Comparison of ENCODE assay signal across 1 cellular context in genomic region chr1:167237000-167237399, GRCh38.
TF ChIP-seq lines count a peak whose summit lies in the region.

No MANE protein-coding gene starts in this region.

TF ChIP-seq in K562, 482 proteins besides CTCF, POLR2A, EP300 and RAD21 (continued from another document and continues in another):
- TF ChIP-seq SNIP1 (IDR thresholded peaks at IDR 0.05; ENCODE audit: low read depth) (no peak), NFE2L1 (tag; IDR thresholded peaks at IDR 0.05; ENCODE audit: borderline replicate concordance, low read depth) (no peak), YY1 (IDR thresholded peaks at IDR 0.05; ENCODE audit: borderline replicate concordance in 1 of 3, control insufficient read depth in 1 of 3, extremely low read depth in 1 of 3, insufficient read depth in 3 of 3, insufficient read length in 1 of 3, insufficient replicate concordance in 2 of 3, low read depth in 1 of 3, low read length in 2 of 3) (no peak), NFRKB (IDR thresholded peaks at IDR 0.05; ENCODE audit: low read depth) (no peak), EGR1 (conservative IDR thresholded peaks at IDR 0.05) (peak; percentile 55), HDAC2 (IDR thresholded peaks at IDR 0.05) (0 out of 2 replicates have a peak, but pooled peaks have one; percentile 55), MED1 (CRISPR knock-in tag; IDR thresholded peaks at IDR 0.05; ENCODE audit: borderline replicate concordance) (no peak), ERF (CRISPR knock-in tag; IDR thresholded peaks at IDR 0.05) (no peak), TAF7 (tag; IDR thresholded peaks at IDR 0.05) (peak; percentile 53; the same call in 1 of the 2 replicates), TEAD4 (IDR thresholded peaks at IDR 0.05; ENCODE audit: low read length) (peak; percentile 65), TEAD4 (CRISPR knock-in tag; IDR thresholded peaks at IDR 0.05; ENCODE audit: borderline replicate concordance) (no peak), ATF7 (IDR thresholded peaks at IDR 0.05) (0 out of 2 replicates have a peak, but pooled peaks have one; percentile 41), GABPA (tag; conservative IDR thresholded peaks at IDR 0.05; ENCODE audit: low read depth) (no peak), SIX5 (IDR thresholded peaks at IDR 0.05; ENCODE audit: borderline replicate concordance in 1 of 2, insufficient read depth in 1 of 2, low read depth in 1 of 2, low read length in 2 of 2) (no peak), CAMTA2 (CRISPR knock-in tag; conservative IDR thresholded peaks at IDR 0.05) (no peak), SPI1 (IDR thresholded peaks at IDR 0.05; ENCODE audit: borderline replicate concordance, low read depth, low read length) (no peak), LEF1 (IDR thresholded peaks at IDR 0.05) (peak; percentile 19; the same call in 1 of the 2 replicates), MLX (CRISPR knock-in tag; conservative IDR thresholded peaks at IDR 0.05) (no peak), EZH2 (IDR thresholded peaks at IDR 0.05; ENCODE audit: borderline replicate concordance, low read depth, low read length) (no peak), ZNF24 (IDR thresholded peaks at IDR 0.05) (no peak), ZNF277 (CRISPR knock-in tag; IDR thresholded peaks at IDR 0.05; ENCODE audit: borderline replicate concordance) (no peak), BCOR (IDR thresholded peaks at IDR 0.05) (no peak), ZNF347 (CRISPR knock-in tag; IDR thresholded peaks at IDR 0.05; ENCODE audit: low read depth) (no peak), GATAD2B (IDR thresholded peaks at IDR 0.05; ENCODE audit: borderline replicate concordance) (no peak), PKNOX1 (IDR thresholded peaks at IDR 0.05) (peak; percentile 84), ZNF740 (CRISPR knock-in tag; IDR thresholded peaks at IDR 0.05) (no peak), ZNF740 (tag; IDR thresholded peaks at IDR 0.05) (no peak), SMARCA4 (IDR thresholded peaks at IDR 0.05) (peak; percentile 71), KDM5B (IDR thresholded peaks at IDR 0.05; ENCODE audit: insufficient replicate concordance, low read depth, low read length) (no peak), GABPB2 (CRISPR knock-in tag; conservative IDR thresholded peaks at IDR 0.05) (no peak), MEIS2 (IDR thresholded peaks at IDR 0.05; ENCODE audit: partially characterized antibody) (peak; percentile 80), KLF6 (CRISPR knock-in tag; IDR thresholded peaks at IDR 0.05; ENCODE audit: borderline replicate concordance) (no peak), CREB1 (IDR thresholded peaks at IDR 0.05) (0 out of 2 replicates have a peak, but pooled peaks have one; percentile 44), CREB1 (CRISPR knock-in tag; IDR thresholded peaks at IDR 0.05) (no peak), HSF4 (CRISPR knock-in tag; IDR thresholded peaks at IDR 0.05; ENCODE audit: borderline replicate concordance) (no peak), TAF1 (IDR thresholded peaks at IDR 0.05; ENCODE audit: control insufficient read depth, extremely low read depth, insufficient read depth, low read length, severe bottlenecking) (no peak), STAG1 (CRISPR knock-in tag; IDR thresholded peaks at IDR 0.05; ENCODE audit: borderline replicate concordance) (no peak), TCF3 (CRISPR knock-in tag; IDR thresholded peaks at IDR 0.05) (peak; percentile 83), ZBED1 (IDR thresholded peaks at IDR 0.05) (no peak), ZSCAN29 (IDR thresholded peaks at IDR 0.05) (no peak), CTBP1 (IDR thresholded peaks at IDR 0.05; ENCODE audit: borderline replicate concordance) (peak; percentile 83; the same call in 1 of the 2 replicates), E2F6 (IDR thresholded peaks at IDR 0.05; ENCODE audit: borderline replicate concordance in 1 of 2, extremely low read depth in 1 of 2, insufficient read depth in 1 of 2, insufficient read length in 1 of 2, low read depth in 1 of 2, low read length in 1 of 2, poor library complexity in 1 of 2, severe bottlenecking in 1 of 2) (no peak), MXI1 (IDR thresholded peaks at IDR 0.05; ENCODE audit: low read depth, low read length) (no peak), NR3C1 (CRISPR knock-in tag; IDR thresholded peaks at IDR 0.05) (no peak), KDM1A (IDR thresholded peaks at IDR 0.05) (peak in 1 of 2 experiments; percentile 44; a peak in 1 of 4 replicates), ZNF316 (IDR thresholded peaks at IDR 0.05) (no peak), U2AF2 (optimal IDR thresholded peaks at IDR 0.05; ENCODE audit: low read depth, low read length) (no peak), BDP1 (IDR thresholded peaks at IDR 0.05; ENCODE audit: insufficient read depth, insufficient read length) (no peak), ZC3H11A (IDR thresholded peaks at IDR 0.05; ENCODE audit: low read depth, low read length) (no peak), FOSL1 (tag; conservative IDR thresholded peaks at IDR 0.05) (no peak), DPF2 (IDR thresholded peaks at IDR 0.05) (peak; percentile 86), CEBPB (tag; IDR thresholded peaks at IDR 0.05) (no peak), ID3 (CRISPR knock-in tag; IDR thresholded peaks at IDR 0.05) (no peak), ID3 (tag; IDR thresholded peaks at IDR 0.05) (no peak), KLF13 (tag; IDR thresholded peaks at IDR 0.05; ENCODE audit: borderline replicate concordance, low read depth) (no peak), JUND (IDR thresholded peaks at IDR 0.05; ENCODE audit: borderline replicate concordance, low read depth, low read length) (peak; percentile 29; the same call in 1 of the 2 replicates), JUND (tag; IDR thresholded peaks at IDR 0.05; ENCODE audit: borderline replicate concordance, low read depth, low read length) (no peak), MECOM (CRISPR knock-in tag; IDR thresholded peaks at IDR 0.05) (peak; percentile 87; the same call in 1 of the 2 replicates), ZBTB7A (IDR thresholded peaks at IDR 0.05; ENCODE audit: borderline replicate concordance, control insufficient read depth, low read depth, low read length) (no peak), ZC3H8 (IDR thresholded peaks at IDR 0.05) (no peak)
- TF ChIP-seq, protein P1, sequence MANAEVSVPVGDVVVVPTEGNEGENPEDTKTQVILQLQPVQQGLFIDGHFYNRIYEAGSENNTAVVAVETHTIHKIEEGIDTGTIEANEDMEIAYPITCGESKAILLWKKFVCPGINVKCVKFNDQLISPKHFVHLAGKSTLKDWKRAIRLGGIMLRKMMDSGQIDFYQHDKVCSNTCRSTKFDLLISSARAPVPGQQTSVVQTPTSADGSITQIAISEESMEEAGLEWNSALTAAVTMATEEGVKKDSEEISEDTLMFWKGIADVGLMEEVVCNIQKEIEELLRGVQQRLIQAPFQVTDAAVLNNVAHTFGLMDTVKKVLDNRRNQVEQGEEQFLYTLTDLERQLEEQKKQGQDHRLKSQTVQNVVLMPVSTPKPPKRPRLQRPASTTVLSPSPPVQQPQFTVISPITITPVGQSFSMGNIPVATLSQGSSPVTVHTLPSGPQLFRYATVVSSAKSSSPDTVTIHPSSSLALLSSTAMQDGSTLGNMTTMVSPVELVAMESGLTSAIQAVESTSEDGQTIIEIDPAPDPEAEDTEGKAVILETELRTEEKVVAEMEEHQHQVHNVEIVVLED (CRISPR knock-in tag; IDR thresholded peaks at IDR 0.05), result no peak
- TF ChIP-seq, protein P2, sequence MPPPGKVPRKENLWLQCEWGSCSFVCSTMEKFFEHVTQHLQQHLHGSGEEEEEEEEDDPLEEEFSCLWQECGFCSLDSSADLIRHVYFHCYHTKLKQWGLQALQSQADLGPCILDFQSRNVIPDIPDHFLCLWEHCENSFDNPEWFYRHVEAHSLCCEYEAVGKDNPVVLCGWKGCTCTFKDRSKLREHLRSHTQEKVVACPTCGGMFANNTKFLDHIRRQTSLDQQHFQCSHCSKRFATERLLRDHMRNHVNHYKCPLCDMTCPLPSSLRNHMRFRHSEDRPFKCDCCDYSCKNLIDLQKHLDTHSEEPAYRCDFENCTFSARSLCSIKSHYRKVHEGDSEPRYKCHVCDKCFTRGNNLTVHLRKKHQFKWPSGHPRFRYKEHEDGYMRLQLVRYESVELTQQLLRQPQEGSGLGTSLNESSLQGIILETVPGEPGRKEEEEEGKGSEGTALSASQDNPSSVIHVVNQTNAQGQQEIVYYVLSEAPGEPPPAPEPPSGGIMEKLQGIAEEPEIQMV (tag; conservative IDR thresholded peaks at IDR 0.05; ENCODE audit: low read depth), result no peak
- TF ChIP-seq, protein P3, sequence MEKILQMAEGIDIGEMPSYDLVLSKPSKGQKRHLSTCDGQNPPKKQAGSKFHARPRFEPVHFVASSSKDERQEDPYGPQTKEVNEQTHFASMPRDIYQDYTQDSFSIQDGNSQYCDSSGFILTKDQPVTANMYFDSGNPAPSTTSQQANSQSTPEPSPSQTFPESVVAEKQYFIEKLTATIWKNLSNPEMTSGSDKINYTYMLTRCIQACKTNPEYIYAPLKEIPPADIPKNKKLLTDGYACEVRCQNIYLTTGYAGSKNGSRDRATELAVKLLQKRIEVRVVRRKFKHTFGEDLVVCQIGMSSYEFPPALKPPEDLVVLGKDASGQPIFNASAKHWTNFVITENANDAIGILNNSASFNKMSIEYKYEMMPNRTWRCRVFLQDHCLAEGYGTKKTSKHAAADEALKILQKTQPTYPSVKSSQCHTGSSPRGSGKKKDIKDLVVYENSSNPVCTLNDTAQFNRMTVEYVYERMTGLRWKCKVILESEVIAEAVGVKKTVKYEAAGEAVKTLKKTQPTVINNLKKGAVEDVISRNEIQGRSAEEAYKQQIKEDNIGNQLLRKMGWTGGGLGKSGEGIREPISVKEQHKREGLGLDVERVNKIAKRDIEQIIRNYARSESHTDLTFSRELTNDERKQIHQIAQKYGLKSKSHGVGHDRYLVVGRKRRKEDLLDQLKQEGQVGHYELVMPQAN (IDR thresholded peaks at IDR 0.05; ENCODE audit: borderline replicate concordance), result no peak
- TF ChIP-seq, protein P4, sequence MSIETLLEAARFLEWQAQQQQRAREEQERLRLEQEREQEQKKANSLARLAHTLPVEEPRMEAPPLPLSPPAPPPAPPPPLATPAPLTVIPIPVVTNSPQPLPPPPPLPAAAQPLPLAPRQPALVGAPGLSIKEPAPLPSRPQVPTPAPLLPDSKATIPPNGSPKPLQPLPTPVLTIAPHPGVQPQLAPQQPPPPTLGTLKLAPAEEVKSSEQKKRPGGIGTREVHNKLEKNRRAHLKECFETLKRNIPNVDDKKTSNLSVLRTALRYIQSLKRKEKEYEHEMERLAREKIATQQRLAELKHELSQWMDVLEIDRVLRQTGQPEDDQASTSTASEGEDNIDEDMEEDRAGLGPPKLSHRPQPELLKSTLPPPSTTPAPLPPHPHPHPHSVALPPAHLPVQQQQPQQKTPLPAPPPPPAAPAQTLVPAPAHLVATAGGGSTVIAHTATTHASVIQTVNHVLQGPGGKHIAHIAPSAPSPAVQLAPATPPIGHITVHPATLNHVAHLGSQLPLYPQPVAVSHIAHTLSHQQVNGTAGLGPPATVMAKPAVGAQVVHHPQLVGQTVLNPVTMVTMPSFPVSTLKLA (conservative IDR thresholded peaks at IDR 0.05), result 0 out of 4 replicates have a peak, but pooled peaks of 1 of the 2 experiments have one; percentile 31
- TF ChIP-seq, protein P5, sequence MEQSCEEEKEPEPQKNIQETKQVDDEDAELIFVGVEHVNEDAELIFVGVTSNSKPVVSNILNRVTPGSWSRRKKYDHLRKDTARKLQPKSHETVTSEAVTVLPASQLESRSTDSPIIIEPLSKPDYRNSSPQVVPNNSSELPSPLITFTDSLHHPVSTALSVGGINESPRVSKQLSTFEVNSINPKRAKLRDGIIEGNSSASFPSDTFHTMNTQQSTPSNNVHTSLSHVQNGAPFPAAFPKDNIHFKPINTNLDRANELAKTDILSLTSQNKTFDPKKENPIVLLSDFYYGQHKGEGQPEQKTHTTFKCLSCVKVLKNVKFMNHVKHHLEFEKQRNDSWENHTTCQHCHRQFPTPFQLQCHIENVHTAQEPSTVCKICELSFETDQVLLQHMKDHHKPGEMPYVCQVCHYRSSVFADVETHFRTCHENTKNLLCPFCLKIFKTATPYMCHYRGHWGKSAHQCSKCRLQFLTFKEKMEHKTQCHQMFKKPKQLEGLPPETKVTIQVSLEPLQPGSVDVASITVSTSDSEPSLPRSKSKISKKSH (CRISPR knock-in tag; IDR thresholded peaks at IDR 0.05), result no peak
